In the genomic region with DNA sequence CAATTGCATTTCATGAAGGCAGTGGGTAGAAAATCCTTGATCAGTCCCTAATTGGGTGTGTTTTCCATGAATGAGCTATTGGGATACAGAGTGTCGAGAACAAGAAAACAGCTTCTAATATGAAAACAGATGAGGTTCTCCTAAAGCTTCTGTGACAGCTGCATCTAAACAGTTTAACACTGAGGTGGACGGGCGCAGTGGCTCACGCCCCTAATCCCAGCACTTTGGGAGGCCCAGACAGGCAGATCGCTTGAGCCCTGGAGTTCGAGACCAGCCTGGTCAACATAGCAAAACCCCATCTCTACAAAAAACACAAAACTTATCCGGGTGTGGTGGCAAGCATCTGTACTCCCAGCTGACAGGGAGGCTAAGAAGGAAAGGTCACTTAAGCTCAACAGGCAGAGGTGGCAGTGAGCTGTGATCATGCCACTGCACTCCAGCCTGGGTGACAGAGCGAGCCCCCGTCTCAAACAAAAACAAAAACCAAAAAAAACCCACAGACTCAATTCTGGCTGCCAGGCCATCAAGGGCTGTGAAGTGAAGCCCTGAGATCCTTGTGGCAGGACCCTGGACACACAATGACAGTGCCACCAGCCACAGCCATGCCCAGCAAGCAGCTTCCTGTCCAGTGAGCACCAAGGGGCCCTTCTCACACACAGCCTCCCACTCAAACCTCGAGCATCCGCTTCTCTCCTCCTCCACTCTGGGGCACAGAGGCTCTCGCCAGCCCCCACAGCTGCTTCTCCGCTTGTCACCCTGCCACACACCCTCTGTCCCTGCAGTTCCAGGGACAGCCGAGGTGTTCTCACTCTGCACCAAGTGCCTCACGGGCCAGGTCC, we compare ENCODE assay signal across 12 cellular contexts. TPM values are rescaled to one million over a fixed set of nuclear protein-coding genes. Genes with fewer than 3 reads are reported as not detected.
DNase-seq lines count a peak whose midpoint lies in the region; ATAC-seq and TF ChIP-seq lines count a peak whose summit lies in the region.
"Had no signal": no experiment of that assay in that cellular context is flagged by ENCODE, and none has a peak within 500 bp of the region (broad histone marks: within the 10 kb centered on the region; RNA-seq: fewer than 3 reads in every experiment).

No MANE protein-coding gene starts in this region.

- no peaks in the 10 kb centered on the region for H3K36me3 ChIP-seq in mucosa of stomach (ENCODE audit: control insufficient read depth, insufficient read depth, low read length)
- H3K36me3 ChIP-seq in colonic mucosa, result no peaks in the 10 kb centered on the region
- H3K36me3 ChIP-seq: adrenal gland, pancreas had no signal

- peak; percentile 23 for DNase-seq in stimulated activated naive CD4-positive, alpha-beta T cell treated with Interleukin-2 at 50 U/mL for 16 hours (lab: John Stamatoyannopoulos, UW)
- DNase-seq in stimulated activated naive CD4-positive, alpha-beta T cell (lab: John Stamatoyannopoulos, UW), result no peak
- DNase-seq in colonic mucosa (no peak), NCI-H2227 treated with DMSO at 0.1 percent for 48 hours (lab: John Stamatoyannopoulos, UW) (no peak)
- DNase-seq: adrenal gland, Calu3, pancreas, SW 1271 had no signal

- H3K4me3 Mint-ChIP-seq in activated T-helper 17 cell treated with anti-CD3 and anti-CD28 coated beads, Interleukin-2, amount 50 U/mL, for 72 hours, result peak overlapping the region; percentile 74
- no peak overlapping the region for H3K4me3 Mint-ChIP-seq in stimulated activated memory B cell treated with anti-CD40 and anti-IgM and Interleukin-4, amounts not matched to agents 10 μg/mL and 1 μg/mL and 100 μg/mL, for 72 hours

- peaks cover 16% of the 10 kb centered on the region for H3K36me3 Mint-ChIP-seq in activated T-helper 17 cell treated with anti-CD3 and anti-CD28 coated beads, Interleukin-2, amount 50 U/mL, for 72 hours (ENCODE audit: low read depth)
- H3K36me3 Mint-ChIP-seq in stimulated activated memory B cell treated with anti-CD40 and anti-IgM and Interleukin-4, amounts not matched to agents 10 μg/mL and 1 μg/mL and 100 μg/mL, for 72 hours, result peaks cover 8% of the 10 kb centered on the region

- no peaks in the 10 kb centered on the region for H3K27me3 ChIP-seq in mucosa of stomach (ENCODE audit: control insufficient read depth, insufficient read depth, low read length)
- H3K27me3 ChIP-seq in colonic mucosa, result no peaks in the 10 kb centered on the region
- H3K27me3 ChIP-seq: adrenal gland, pancreas had no signal

- intact Hi-C loops in colonic mucosa (cut with DNase I), result no loop called here

- peak overlapping the region; percentile 93 for H3K27ac Mint-ChIP-seq in activated T-helper 17 cell treated with anti-CD3 and anti-CD28 coated beads, Interleukin-2, amount 50 U/mL, for 72 hours
- H3K27ac Mint-ChIP-seq in stimulated activated memory B cell treated with anti-CD40 and anti-IgM and Interleukin-4, amounts not matched to agents 10 μg/mL and 1 μg/mL and 100 μg/mL, for 72 hours, result no peak overlapping the region

- peaks cover 72% of the 10 kb centered on the region for H3K4me1 Mint-ChIP-seq in activated T-helper 17 cell treated with anti-CD3 and anti-CD28 coated beads, Interleukin-2, amount 50 U/mL, for 72 hours
- H3K4me1 Mint-ChIP-seq in stimulated activated memory B cell treated with anti-CD40 and anti-IgM and Interleukin-4, amounts not matched to agents 10 μg/mL and 1 μg/mL and 100 μg/mL, for 72 hours, result peaks cover 79% of the 10 kb centered on the region

- H3K9me3 ChIP-seq in mucosa of stomach (ENCODE audit: control insufficient read depth, low read length) (no peaks in the 10 kb centered on the region), colonic mucosa (no peaks in the 10 kb centered on the region)
- H3K9me3 ChIP-seq: adrenal gland, pancreas had no signal

- no peaks in the 10 kb centered on the region for H3K9me3 Mint-ChIP-seq in activated T-helper 17 cell treated with anti-CD3 and anti-CD28 coated beads, Interleukin-2, amount 50 U/mL, for 72 hours
- H3K9me3 Mint-ChIP-seq in stimulated activated memory B cell treated with anti-CD40 and anti-IgM and Interleukin-4, amounts not matched to agents 10 μg/mL and 1 μg/mL and 100 μg/mL, for 72 hours, result no peaks in the 10 kb centered on the region

- TF ChIP-seq CTCF in colonic mucosa (IDR thresholded peaks at IDR 0.05), result no peak

- H3K4me3 ChIP-seq in mucosa of stomach (ENCODE audit: low read length) (no peak overlapping the region), colonic mucosa (no peak overlapping the region)
- H3K4me3 ChIP-seq: adrenal gland, pancreas had no signal

- H3K27me3 Mint-ChIP-seq in activated T-helper 17 cell treated with anti-CD3 and anti-CD28 coated beads, Interleukin-2, amount 50 U/mL, for 72 hours, result no peaks in the 10 kb centered on the region
- no peaks in the 10 kb centered on the region for H3K27me3 Mint-ChIP-seq in stimulated activated memory B cell treated with anti-CD40 and anti-IgM and Interleukin-4, amounts not matched to agents 10 μg/mL and 1 μg/mL and 100 μg/mL, for 72 hours

- H3K9ac ChIP-seq in mucosa of stomach (ENCODE audit: low read length) (peak overlapping the region; percentile 12), colonic mucosa (ENCODE audit: low read depth in 2 of 2, low read length in 2 of 2) (no peak overlapping the region)

- peak; percentile 68 for ATAC-seq in activated T-helper 17 cell treated with anti-CD3 and anti-CD28 coated beads, Interleukin-2, amount 50 U/mL, for 72 hours (replicated peaks)
- no peak for ATAC-seq in GM21447 (IDR thresholded peaks at IDR 0.05; ENCODE audit: unreplicated experiment)
- ATAC-seq in stimulated activated memory B cell treated with anti-CD40 and anti-IgM and Interleukin-4, amounts not matched to agents 10 μg/mL and 1 μg/mL and 100 μg/mL, for 72 hours, result no peak
- ATAC-seq: pancreas had no signal

- H3K27ac ChIP-seq in colonic mucosa, result no peak overlapping the region
- H3K27ac ChIP-seq: adrenal gland, pancreas had no signal

- H3K4me1 ChIP-seq in mucosa of stomach (ENCODE audit: control insufficient read depth, insufficient read depth, low read length) (peaks cover 54% of the 10 kb centered on the region), colonic mucosa (peaks cover 36% of the 10 kb centered on the region)

RNA-seq across cellular contexts. Expression of gene ANKRD11, which starts 44.0 kb away (rescaled TPM):
- total RNA-seq in activated T-helper 17 cell treated with anti-CD3 and anti-CD28 coated beads, Interleukin-2, amount 50 U/mL, for 72 hours, result 100 to 1,000 TPM; 166 to 178 TPM
- 100 to 1,000 TPM in 1 of 2 donors, 10 to 100 TPM in 1; 69.4 to 129 TPM for total RNA-seq in colonic mucosa
